Comparison of ENCODE assay signal across 8 cellular contexts in genomic region chr10:42638053-42638820, GRCh38. TPM values are rescaled to one million over a fixed set of nuclear protein-coding genes. Genes with fewer than 3 reads are reported as not detected.
A peak's percentile ranks its signal among the peaks of the same experiment; 100 is the strongest.
DNase-seq lines count a peak whose midpoint lies in the region; ATAC-seq, FAIRE-seq and TF ChIP-seq lines count a peak whose summit lies in the region.

Gene ZNF33B, minus strand, starts transcription at chr10:42638570. Its CDS starts 1,642 bp downstream, at chr10:42636928.

- intact Hi-C loops in kidney (cut with DNase I) = no loop called here

- peak within 1 kb of the TSS; percentile 72 to 97 for H3K4me3 ChIP-seq in kidney (ENCODE audit: low read length in 2 of 2)

- no peak for FAIRE-seq in kidney (lab: Jason Lieb, UNC)

- H3K4me1 ChIP-seq in kidney (ENCODE audit: control insufficient read depth in 1 of 2, insufficient read depth in 1 of 2, low read depth in 1 of 2, low read length in 2 of 2) = peaks cover 5 to 6% of the 10 kb centered on the region in 2 donors

- TF ChIP-seq POLR2A in GM19193 (IDR thresholded peaks at IDR 0.05; ENCODE audit: extremely low read depth, insufficient read depth, insufficient read length) = peak; percentile 93

- ATAC-seq in HG03432 (IDR thresholded peaks at IDR 0.05; ENCODE audit: unreplicated experiment) = peak; percentile 95
- peak; percentile 98 for ATAC-seq in activated CD4-positive, CD25-positive, alpha-beta regulatory T cell treated with anti-CD3 and anti-CD28 coated beads, Interleukin-2, amount 50 U/mL, for 24 hours

- DNase-seq in Ammon's horn (ENCODE audit: low spot score) (peak; percentile 95), NCI-H460 (ENCODE audit: extremely low read depth, low read depth) (peak; percentile 93), cerebellar nuclear complex (lab: John Stamatoyannopoulos, UW) (peak; percentile 63 to 94), kidney (peak; percentile 98)
- DNase-seq in stimulated activated CD4-positive, alpha-beta T cell treated with anti-CD3 and anti-CD28 coated beads, Interleukin-15, amount 100 ng/mL, for 1 hour (ENCODE audit: low read depth in 1 of 2, low spot score in 1 of 2) = peak; percentile 87 to 89

- no peaks in the 10 kb centered on the region for H3K9me3 ChIP-seq in kidney (ENCODE audit: control insufficient read depth in 1 of 2, low read length in 2 of 2)

- TF ChIP-seq CTCF in kidney (IDR thresholded peaks at IDR 0.05; ENCODE audit: borderline replicate concordance, extremely low read depth, insufficient read depth) = no peak

- no peaks in the 10 kb centered on the region for H3K36me3 ChIP-seq in kidney (ENCODE audit: control insufficient read depth in 1 of 2, insufficient read depth in 2 of 2, low read length in 2 of 2)

- H3K27ac ChIP-seq in kidney (ENCODE audit: low read depth in 2 of 2, low read length in 2 of 2) = peak within 1 kb of the TSS; percentile 95 to 98

- H3K9ac ChIP-seq in kidney (ENCODE audit: low read length in 2 of 2) = peak within 1 kb of the TSS; percentile 70 to 86

RNA-seq across cellular contexts. Expression of gene ZNF33B, which starts in this region (rescaled TPM):
- 7.1 and 11.4 TPM in 2 replicates for total RNA-seq in NCI-H460 (2014; rRNA removed; shearing (Covaris generic))
- polyA plus RNA-seq in NCI-H460 (2014; cell fraction: nucleus; rRNA removed) = 14.7 and 16.7 TPM in 2 replicates
- 47.0 TPM for total RNA-seq in kidney
- polyA plus RNA-seq in kidney (ENCODE audit: insufficient read depth, low read depth, low replicate concordance) = 15.5 TPM

Comparison
In these comparisons a context has a peak if more than half of its experiments do, and no peak if none do; other contexts are left out.
1. Peak in every context shown above with its lines: DNase-seq, ATAC-seq, H3K4me3 ChIP-seq and H3K27ac ChIP-seq.